Comparison of ENCODE assay signal across 1 cellular context in genomic region chr9:99533421-99533820, GRCh38.
TF ChIP-seq lines count a peak whose summit lies in the region.

No MANE protein-coding gene starts in this region.

TF ChIP-seq in K562, 482 proteins besides CTCF, POLR2A, EP300 and RAD21 (continued from another document):
- no peak for TF ChIP-seq FOXP4 (CRISPR knock-in tag; IDR thresholded peaks at IDR 0.05; ENCODE audit: borderline replicate concordance)
- TF ChIP-seq ZNF778 (CRISPR knock-in tag; IDR thresholded peaks at IDR 0.05) = no peak
- TF ChIP-seq KAT2B (IDR thresholded peaks at IDR 0.05; ENCODE audit: low read depth, low read length) = no peak
- TF ChIP-seq CREB1 (IDR thresholded peaks at IDR 0.05) = no peak
- no peak for TF ChIP-seq CREB1 (CRISPR knock-in tag; IDR thresholded peaks at IDR 0.05)
- TF ChIP-seq HIVEP1 (CRISPR knock-in tag; IDR thresholded peaks at IDR 0.05) = no peak
- no peak for TF ChIP-seq ZNF24 (IDR thresholded peaks at IDR 0.05)
